In the genomic region with DNA sequence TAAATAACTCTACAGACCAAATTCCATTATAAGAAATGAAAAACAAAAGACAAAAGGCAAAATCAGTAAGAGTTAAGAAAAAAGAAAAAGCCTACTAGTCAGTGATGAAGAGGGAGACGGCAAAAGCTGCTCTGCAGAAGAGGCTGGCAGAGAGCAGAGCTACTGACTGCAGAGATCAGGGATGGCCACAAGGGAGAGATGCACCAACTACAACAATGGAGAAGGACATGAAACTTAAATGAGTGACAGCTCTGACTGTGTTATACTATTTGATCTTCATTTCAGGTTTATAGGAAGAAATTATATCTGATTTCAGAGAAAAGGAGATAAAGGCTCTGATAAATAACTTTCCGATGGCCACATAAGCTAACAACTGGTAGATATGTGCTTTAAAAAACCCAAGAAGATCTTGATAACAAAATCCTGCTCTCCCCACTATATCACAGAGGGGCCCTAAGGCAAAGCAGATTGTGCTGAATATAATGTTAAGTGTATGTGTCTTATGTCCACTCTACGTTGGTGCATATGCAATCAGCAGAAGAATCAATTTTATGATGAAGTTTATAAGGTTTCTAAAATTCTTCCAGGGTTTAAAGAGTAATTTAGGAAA, we compare ENCODE assay signal across 8 cellular contexts. TPM values are rescaled to one million over a fixed set of nuclear protein-coding genes. Genes with fewer than 3 reads are reported as not detected.
DNase-seq lines count a peak whose midpoint lies in the region; ATAC-seq, FAIRE-seq and TF ChIP-seq lines count a peak whose summit lies in the region.

No MANE protein-coding gene starts in this region.

- peak; percentile 8 to 29 for DNase-seq in A549 (ENCODE audit: low read depth in 1 of 2, low spot score in 1 of 2)
- DNase-seq in GM13977 (ENCODE audit: low spot score), result peak; percentile 10
- DNase-seq in cerebellar cortex (ENCODE audit: low spot score), result peak; percentile 44
- DNase-seq in midbrain (lab: John Stamatoyannopoulos, UW), result peak; percentile 37
- no peak for DNase-seq in NCI-H774 (lab: John Stamatoyannopoulos, UW)
- no peak for DNase-seq in DMS 273 treated with DMSO at 0.1 percent for 48 hours (lab: John Stamatoyannopoulos, UW)

- no peaks in the 10 kb centered on the region for H3K4me1 ChIP-seq in A549

- in situ Hi-C loops in GM13977 (cut with MboI; ENCODE audit: low pct_unique_long_range_greater_than_20kb, low sequenced_read_pairs, unreplicated experiment), result no loop called here

- TF ChIP-seq POLR2A in A549 (IDR thresholded peaks at IDR 0.05; ENCODE audit: low read length), result no peak

- TF ChIP-seq CTCF in A549 (IDR thresholded peaks at IDR 0.05) (0 out of 3 replicates have a peak, but pooled peaks have one; percentile 7), GM13977 (IDR thresholded peaks at IDR 0.05; ENCODE audit: extremely low read depth, insufficient read depth, missing control alignments) (peak; percentile 29), LNCAP (IDR thresholded peaks at IDR 0.05) (peak; percentile 23; the same call in 1 of the 2 replicates)

- no peak for TF ChIP-seq EP300 in A549 (IDR thresholded peaks at IDR 0.05)

- no peaks in the 10 kb centered on the region for H3K9me3 ChIP-seq in A549

- H3K4me3 ChIP-seq in A549, result no peak overlapping the region

- ATAC-seq in A549, result peak; percentile 94 to 95
- ATAC-seq in HG03378 (IDR thresholded peaks at IDR 0.05; ENCODE audit: unreplicated experiment), result no peak

- no peak overlapping the region for H3K27ac ChIP-seq in A549

- no peak for TF ChIP-seq RAD21 in A549 (conservative IDR thresholded peaks at IDR 0.05 in 1 of 2, IDR thresholded peaks at IDR 0.05 in 1 of 2)

- no peak for FAIRE-seq in A549 (lab: Jason Lieb, UNC)

- WGBS in A549 (ENCODE audit: missing lambda C conversion rate), result 86% methylated on average over 3 of the region's 3 CpGs

- CTCF ChIA-PET in A549 (lab: Yijun Ruan, JAX), result interaction anchor here (1.1 to 1.8 kb wide), 6 partner anchors 8 to 129 kb away, joined by 4 to 9 read pairs (median 5); no protein-coding TSS in a partner anchor

- no peak overlapping the region for H3K4me2 ChIP-seq in A549

- POLR2A ChIA-PET in A549 (lab: Yijun Ruan, JAX), result interaction anchor here (1.1 kb wide), 1 partner anchor 95 kb away, joined by 3 read pairs; no protein-coding TSS in a partner anchor

TF ChIP-seq in A549, 52 proteins besides CTCF, POLR2A, EP300 and RAD21:
- TF ChIP-seq SMC3 (IDR thresholded peaks at IDR 0.05), result no peak
- TF ChIP-seq EHF (CRISPR knock-in tag; IDR thresholded peaks at IDR 0.05), result no peak
- TF ChIP-seq, protein P1, sequence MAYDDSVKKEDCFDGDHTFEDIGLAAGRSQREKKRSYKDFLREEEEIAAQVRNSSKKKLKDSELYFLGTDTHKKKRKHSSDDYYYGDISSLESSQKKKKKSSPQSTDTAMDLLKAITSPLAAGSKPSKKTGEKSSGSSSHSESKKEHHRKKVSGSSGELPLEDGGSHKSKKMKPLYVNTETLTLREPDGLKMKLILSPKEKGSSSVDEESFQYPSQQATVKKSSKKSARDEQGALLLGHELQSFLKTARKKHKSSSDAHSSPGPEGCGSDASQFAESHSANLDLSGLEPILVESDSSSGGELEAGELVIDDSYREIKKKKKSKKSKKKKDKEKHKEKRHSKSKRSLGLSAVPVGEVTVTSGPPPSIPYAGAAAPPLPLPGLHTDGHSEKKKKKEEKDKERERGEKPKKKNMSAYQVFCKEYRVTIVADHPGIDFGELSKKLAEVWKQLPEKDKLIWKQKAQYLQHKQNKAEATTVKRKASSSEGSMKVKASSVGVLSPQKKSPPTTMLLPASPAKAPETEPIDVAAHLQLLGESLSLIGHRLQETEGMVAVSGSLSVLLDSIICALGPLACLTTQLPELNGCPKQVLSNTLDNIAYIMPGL (CRISPR knock-in tag; IDR thresholded peaks at IDR 0.05; ENCODE audit: borderline replicate concordance), result no peak
- TF ChIP-seq HOXB13 (CRISPR knock-in tag; IDR thresholded peaks at IDR 0.05; ENCODE audit: low read depth), result no peak
- TF ChIP-seq ZNF302 (CRISPR knock-in tag; IDR thresholded peaks at IDR 0.05), result no peak
- TF ChIP-seq, protein P2, sequence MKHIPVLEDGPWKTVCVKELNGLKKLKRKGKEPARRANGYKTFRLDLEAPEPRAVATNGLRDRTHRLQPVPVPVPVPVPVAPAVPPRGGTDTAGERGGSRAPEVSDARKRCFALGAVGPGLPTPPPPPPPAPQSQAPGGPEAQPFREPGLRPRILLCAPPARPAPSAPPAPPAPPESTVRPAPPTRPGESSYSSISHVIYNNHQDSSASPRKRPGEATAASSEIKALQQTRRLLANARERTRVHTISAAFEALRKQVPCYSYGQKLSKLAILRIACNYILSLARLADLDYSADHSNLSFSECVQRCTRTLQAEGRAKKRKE (CRISPR knock-in tag; IDR thresholded peaks at IDR 0.05; ENCODE audit: low read depth), result no peak
- TF ChIP-seq HOXB5 (CRISPR knock-in tag; IDR thresholded peaks at IDR 0.05), result no peak
- TF ChIP-seq PHF8 (IDR thresholded peaks at IDR 0.05; ENCODE audit: borderline replicate concordance, low read depth), result no peak
- no peak for TF ChIP-seq ESRRA (IDR thresholded peaks at IDR 0.05; ENCODE audit: borderline replicate concordance, low read length)
- no peak for TF ChIP-seq RCOR1 (IDR thresholded peaks at IDR 0.05; ENCODE audit: low read depth, low read length)
- TF ChIP-seq SREBF2 (IDR thresholded peaks at IDR 0.05), result no peak
- no peak for TF ChIP-seq POLR2AphosphoS2 (conservative IDR thresholded peaks at IDR 0.05; ENCODE audit: low read length)
- no peak for TF ChIP-seq ZC3H11A (IDR thresholded peaks at IDR 0.05)
- no peak for TF ChIP-seq MYC (IDR thresholded peaks at IDR 0.05; ENCODE audit: borderline replicate concordance, low read length)
- no peak for TF ChIP-seq ZFP36 (IDR thresholded peaks at IDR 0.05; ENCODE audit: borderline replicate concordance, partially characterized antibody)
- no peak for TF ChIP-seq ZSCAN20 (CRISPR knock-in tag; IDR thresholded peaks at IDR 0.05)
- no peak for TF ChIP-seq TFCP2L1 (CRISPR knock-in tag; IDR thresholded peaks at IDR 0.05)
- TF ChIP-seq, protein P3, sequence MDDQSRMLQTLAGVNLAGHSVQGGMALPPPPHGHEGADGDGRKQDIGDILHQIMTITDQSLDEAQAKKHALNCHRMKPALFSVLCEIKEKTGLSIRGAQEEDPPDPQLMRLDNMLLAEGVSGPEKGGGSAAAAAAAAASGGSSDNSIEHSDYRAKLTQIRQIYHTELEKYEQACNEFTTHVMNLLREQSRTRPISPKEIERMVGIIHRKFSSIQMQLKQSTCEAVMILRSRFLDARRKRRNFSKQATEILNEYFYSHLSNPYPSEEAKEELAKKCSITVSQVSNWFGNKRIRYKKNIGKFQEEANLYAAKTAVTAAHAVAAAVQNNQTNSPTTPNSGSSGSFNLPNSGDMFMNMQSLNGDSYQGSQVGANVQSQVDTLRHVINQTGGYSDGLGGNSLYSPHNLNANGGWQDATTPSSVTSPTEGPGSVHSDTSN (IDR thresholded peaks at IDR 0.05), result no peak
- TF ChIP-seq HOXA7 (CRISPR knock-in tag; IDR thresholded peaks at IDR 0.05), result no peak
- no peak for TF ChIP-seq MAZ (IDR thresholded peaks at IDR 0.05; ENCODE audit: borderline replicate concordance, low read depth, low read length)
TF ChIP-seq in A549: peak in this region for 0.

RNA-seq across cellular contexts. Expression of a gene that starts 58.4 kb away (rescaled TPM):
- 17.6 and 18.6 TPM in 2 replicates for polyA plus RNA-seq in A549 (2011; rRNA removed)
- polyA plus RNA-seq in A549 (2012; cell fraction: cytosol; rRNA removed), result 5.4 and 7.9 TPM in 2 replicates
- 6.2 and 10.3 TPM in 2 replicates for polyA plus RNA-seq in A549 (2012; cell fraction: nucleus; rRNA removed)
- polyA plus RNA-seq in A549 (2017; fragmentation: RNase III; extraction: RNeasy Plus Mini Kit Qiagen cat#74134 plus additional on column Dnase treatment), result 8.3 to 11.2 TPM (median 9.7 TPM) in 3 replicates
- polyA minus RNA-seq in A549 (2011; rRNA and poly(A)+ RNA removed), result 17.2 and 18.8 TPM in 2 replicates

Comparison
In these comparisons a context has a peak if more than half of its experiments do, and no peak if none do; other contexts are left out.
1. DNase-seq: peak in A549 (2 of 2), GM13977 (single experiment), cerebellar cortex (single experiment) and midbrain (single experiment); none in NCI-H774 (single experiment) and DMS 273 treated with DMSO at 0.1 percent for 48 hours (single experiment).
2. Peak in every context shown above with its lines, with median percentiles within 50 percentile points of each other: CTCF ChIP-seq.